26 cellular contexts compared by ENCODE assay signal in the genomic region with DNA sequence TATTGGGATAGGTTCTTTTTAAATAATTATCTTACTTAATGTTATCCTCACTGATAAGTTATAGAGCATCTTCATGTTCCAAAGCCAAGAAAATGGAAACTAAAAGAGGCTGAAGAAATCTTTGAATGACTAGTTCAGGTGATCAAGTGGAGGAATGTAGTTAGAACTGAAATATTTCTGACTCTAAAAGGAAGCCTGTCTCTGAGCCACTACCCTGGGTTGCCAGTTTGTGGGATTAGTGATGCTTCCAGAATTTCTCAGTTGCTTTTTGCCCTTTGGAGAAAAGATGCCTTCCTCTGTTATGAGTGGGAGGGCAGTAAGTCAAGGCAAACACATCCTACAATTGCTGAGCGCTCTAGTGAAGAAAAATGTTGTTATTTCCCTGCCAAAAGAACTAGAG.
DNase-seq lines count a peak whose midpoint lies in the region; FAIRE-seq and TF ChIP-seq lines count a peak whose summit lies in the region.
"Had no signal": no experiment of that assay in that cellular context is flagged by ENCODE, and none has a peak within 500 bp of the region (broad histone marks: within the 10 kb centered on the region; RNA-seq: fewer than 3 reads in every experiment).

No MANE protein-coding gene starts in this region.

- no peak overlapping the region for H4K8ac ChIP-seq in mesenchymal stem cell (ENCODE audit: low read length)

- DNase-seq in HFFc6 (no peak), astrocyte (ENCODE audit: low read depth) (no peak), mesenchymal stem cell (no peak), NCI-H526 (lab: John Stamatoyannopoulos, UW) (no peak), GM20000 (ENCODE audit: low spot score) (no peak), NCI-H2227 (lab: John Stamatoyannopoulos, UW; ENCODE audit: unreplicated experiment) (no peak)
- DNase-seq: C1 segment of cervical spinal cord; Caco-2; CD4-positive, alpha-beta memory T cell; H7; KBM-7; MG63; NCI-H1105 treated with DMSO at 0.1 percent for 48 hours; NCI-H1930; NCI-H2107; NCI-H446; NCI-H524 treated with DMSO at 0.1 percent for 48 hours; NCI-H82; NK-92 treated with Interleukin-12 subunit alpha and Interleukin-12 subunit beta, amount 100 ng/mL, for 24 hours; PC-3; SJCRH30 had no signal

- H3K27me3 ChIP-seq in astrocyte (ENCODE audit: insufficient read depth, low read length) (no peaks in the 10 kb centered on the region), mesenchymal stem cell (ENCODE audit: control insufficient read depth in 1 of 2, insufficient read depth in 1 of 2, low read length in 2 of 2) (no peaks in the 10 kb centered on the region)
- H3K27me3 ChIP-seq: MG63, SJCRH30 had no signal

- no peak overlapping the region for H2BK12ac ChIP-seq in mesenchymal stem cell (ENCODE audit: low read length in 2 of 2)

- no peak overlapping the region for H3K18ac ChIP-seq in mesenchymal stem cell (ENCODE audit: low read depth in 1 of 2, low read length in 2 of 2)

- TF ChIP-seq CTCF in HFFc6 (IDR thresholded peaks at IDR 0.05) (no peak), astrocyte (IDR thresholded peaks at IDR 0.05; ENCODE audit: insufficient read depth, low read depth, low read length) (no peak), GM20000 (IDR thresholded peaks at IDR 0.05; ENCODE audit: extremely low read depth, missing control alignments) (no peak)

- no peaks in the 10 kb centered on the region for H3K79me1 ChIP-seq in mesenchymal stem cell (replicated peaks; ENCODE audit: low read length, poor library complexity, severe bottlenecking)

- no peak overlapping the region for H3K9ac ChIP-seq in astrocyte (ENCODE audit: low read length)
- no peak overlapping the region for H3K9ac ChIP-seq in mesenchymal stem cell (ENCODE audit: low read length)

- H3K27ac Mint-ChIP-seq in HFFc6 (peak overlapping the region; percentile 67), astrocyte (ENCODE audit: unreplicated experiment) (no peak overlapping the region)

- H3K14ac ChIP-seq in mesenchymal stem cell (ENCODE audit: low read length in 2 of 2) = no peak overlapping the region

- H3K27me3 Mint-ChIP-seq in HFFc6 (ENCODE audit: insufficient read depth) = no peaks in the 10 kb centered on the region; the same call in 1 of the 2 replicates
- H3K27me3 Mint-ChIP-seq in astrocyte (ENCODE audit: low read depth, unreplicated experiment) = no peaks in the 10 kb centered on the region

- H3K4ac ChIP-seq in mesenchymal stem cell (ENCODE audit: low read depth in 1 of 2, low read length in 2 of 2) = no peak overlapping the region

- no peak overlapping the region for H3K23ac ChIP-seq in mesenchymal stem cell (ENCODE audit: low read length in 2 of 2)

- no peaks in the 10 kb centered on the region for H3K9me3 ChIP-seq in astrocyte (ENCODE audit: insufficient read depth, low read depth, low read length)
- H3K9me3 ChIP-seq in mesenchymal stem cell (ENCODE audit: control insufficient read depth, low read length) = no peaks in the 10 kb centered on the region
- H3K9me3 ChIP-seq: A549, Caco-2, MG63, SJCRH30 had no signal

- H3K27ac ChIP-seq in astrocyte (ENCODE audit: low read depth, low read length) = peak overlapping the region; percentile 28
- H3K27ac ChIP-seq in mesenchymal stem cell (ENCODE audit: low read length, poor library complexity, severe bottlenecking) = peak overlapping the region; percentile 83
- peak overlapping the region; percentile 1 for H3K27ac ChIP-seq in temporal lobe (ENCODE audit: low read depth, low read length)
- H3K27ac ChIP-seq: A549, SJCRH30 had no signal

- H3K36me3 ChIP-seq in astrocyte (ENCODE audit: insufficient read depth, low read length) = no peaks in the 10 kb centered on the region
- no peaks in the 10 kb centered on the region for H3K36me3 ChIP-seq in mesenchymal stem cell (ENCODE audit: control insufficient read depth in 1 of 2, insufficient read depth in 2 of 2, low read depth in 1 of 2, low read length in 2 of 2)
- H3K36me3 ChIP-seq: MG63, SJCRH30 had no signal

- no peak for FAIRE-seq in astrocyte (lab: Jason Lieb, UNC)
- FAIRE-seq: A549, G401.6, GM12878, GM19239 had no signal

- H3K4me3 Mint-ChIP-seq in HFFc6 (no peak overlapping the region), astrocyte (ENCODE audit: unreplicated experiment) (no peak overlapping the region)
- H3K4me3 Mint-ChIP-seq: CD4-positive, alpha-beta memory T cell had no signal

- no peaks in the 10 kb centered on the region for H3K79me2 ChIP-seq in astrocyte (ENCODE audit: insufficient read depth, low read length)

- no peak overlapping the region for H2AFZ ChIP-seq in astrocyte (ENCODE audit: low read depth, low read length)
- H2AFZ ChIP-seq in mesenchymal stem cell (ENCODE audit: low read depth, low read length) = no peak overlapping the region

- peak overlapping the region; percentile 29 for H2AK5ac ChIP-seq in mesenchymal stem cell (ENCODE audit: low read length, severe bottlenecking)

- no peaks in the 10 kb centered on the region for H3K36me3 Mint-ChIP-seq in HFFc6 (ENCODE audit: low read depth)
- no peaks in the 10 kb centered on the region for H3K36me3 Mint-ChIP-seq in astrocyte (ENCODE audit: low read depth, unreplicated experiment)
- H3K36me3 Mint-ChIP-seq: CD4-positive, alpha-beta memory T cell had no signal

- peaks cover 46% of the 10 kb centered on the region for H3K4me1 Mint-ChIP-seq in HFFc6 (ENCODE audit: low read depth)
- H3K4me1 Mint-ChIP-seq in astrocyte (ENCODE audit: low read depth, unreplicated experiment) = peaks cover 24% of the 10 kb centered on the region
- H3K4me1 Mint-ChIP-seq: CD4-positive, alpha-beta memory T cell had no signal

- H3K9me3 Mint-ChIP-seq in HFFc6 (no peaks in the 10 kb centered on the region), astrocyte (ENCODE audit: unreplicated experiment) (no peaks in the 10 kb centered on the region)

- H2BK5ac ChIP-seq in mesenchymal stem cell (ENCODE audit: low read depth, low read length, poor library complexity, severe bottlenecking) = peak overlapping the region; percentile 24

- no peak overlapping the region for H3K4me3 ChIP-seq in astrocyte (ENCODE audit: insufficient read depth, low read depth, low read length)
- H3K4me3 ChIP-seq in mesenchymal stem cell (ENCODE audit: insufficient read depth in 1 of 2, low read depth in 1 of 2, low read length in 2 of 2) = no peak overlapping the region
- H3K4me3 ChIP-seq: A549, GM12878, MG63, SJCRH30 had no signal

- H2BK120ac ChIP-seq in mesenchymal stem cell (ENCODE audit: low read depth, low read length) = no peak overlapping the region

- no CpG with 5 or more reads among the region's 1 CpG for WGBS in mesenchymal stem cell

- peak overlapping the region; percentile 3 for H3K4me2 ChIP-seq in astrocyte (ENCODE audit: low read length)
- no peak overlapping the region for H3K4me2 ChIP-seq in mesenchymal stem cell (ENCODE audit: low read length, poor library complexity, severe bottlenecking)
- H3K4me2 ChIP-seq: A549 had no signal

- no peak overlapping the region for H2BK15ac ChIP-seq in mesenchymal stem cell (ENCODE audit: low read depth, poor library complexity, severe bottlenecking)

- H3K4me1 ChIP-seq in astrocyte (ENCODE audit: insufficient read depth, low read length) (peaks cover 14% of the 10 kb centered on the region), mesenchymal stem cell (ENCODE audit: control insufficient read depth, insufficient read depth, low read depth, low read length) (peaks cover 7% of the 10 kb centered on the region)
- H3K4me1 ChIP-seq: A549, Caco-2, SJCRH30 had no signal

- no peak overlapping the region for H4K91ac ChIP-seq in mesenchymal stem cell (ENCODE audit: low read length)

- H4K20me1 ChIP-seq in astrocyte (ENCODE audit: insufficient read depth, low read length) = no peaks in the 10 kb centered on the region

Comparison
In these comparisons a context has a peak if more than half of its experiments do, and no peak if none do; other contexts are left out.
1. H3K27ac ChIP-seq: peak in every context shown above with its lines; median percentile 83 in mesenchymal stem cell; 28 in astrocyte; 1 in temporal lobe.